ENCODE assay signal across 23 cellular contexts in genomic region chr1:10109372-10109771, GRCh38.
DNase-seq lines count a peak whose midpoint lies in the region; ATAC-seq, FAIRE-seq and TF ChIP-seq lines count a peak whose summit lies in the region.
"Had no signal": no experiment of that assay in that cellular context is flagged by ENCODE, and none has a peak within 500 bp of the region (broad histone marks: within the 10 kb centered on the region; RNA-seq: fewer than 3 reads in every experiment).

No MANE protein-coding gene starts in this region.

- no peak overlapping the region for H3K9ac ChIP-seq in rectal smooth muscle tissue (ENCODE audit: low read length)
- H3K9ac ChIP-seq: BLaER1 treated with 17β-estradiol and CSF1 and Interleukin-3, amounts not matched to agents 10 nM and 100 nM had no signal

- H3K27ac ChIP-seq in heart left ventricle (peak overlapping the region; percentile 15 to 93 (median 80)), esophagus squamous epithelium (peak overlapping the region; percentile 76 to 88 (median 82)), rectal smooth muscle tissue (ENCODE audit: low read depth, low read length) (peak overlapping the region; percentile 64)
- H3K27ac ChIP-seq: A549; BLaER1 treated with 17β-estradiol and CSF1 and Interleukin-3, amounts not matched to agents 10 nM and 100 nM; right lobe of liver; tibial nerve had no signal

- DNase-seq in heart left ventricle: no peak
- DNase-seq in left cardiac atrium: no peak
- DNase-seq in esophagus squamous epithelium (lab: John Stamatoyannopoulos, UW): no peak
- no peak for DNase-seq in activated gamma-delta T cell (lab: John Stamatoyannopoulos, UW)
- no peak for DNase-seq in D721Med (ENCODE audit: insufficient read length, low spot score)
- DNase-seq: activated CD4-positive, alpha-beta T cell treated with anti-CD3 and anti-CD28 coated beads for 48 hours; activated CD8-positive, alpha-beta memory T cell treated with anti-CD3 and anti-CD28 coated beads, Interleukin-2, amount 50 U/mL, for 48 hours; activated naive CD4-positive, alpha-beta T cell; DMS53; NCI-H1092 treated with DMSO at 0.1 percent for 48 hours; NCI-H69; right lobe of liver; SW 1271 had no signal

- H3K27me3 ChIP-seq in heart left ventricle: no peaks in the 10 kb centered on the region
- H3K27me3 ChIP-seq in esophagus squamous epithelium: no peaks in the 10 kb centered on the region
- no peaks in the 10 kb centered on the region for H3K27me3 ChIP-seq in rectal smooth muscle tissue (ENCODE audit: control insufficient read depth, insufficient read depth, low read length)
- H3K27me3 ChIP-seq: BLaER1 treated with 17β-estradiol and CSF1 and Interleukin-3, amounts not matched to agents 10 nM and 100 nM; right lobe of liver; tibial nerve had no signal

- ATAC-seq in heart left ventricle: no peak
- no peak for ATAC-seq in left cardiac atrium
- no peak for ATAC-seq in HG02970 (IDR thresholded peaks at IDR 0.05; ENCODE audit: low FRiP score, unreplicated experiment)
- ATAC-seq in HG02571 (IDR thresholded peaks at IDR 0.05; ENCODE audit: unreplicated experiment): no peak
- ATAC-seq: A549, right lobe of liver had no signal

- TF ChIP-seq CTCF in heart left ventricle (IDR thresholded peaks at IDR 0.05) (no peak), esophagus squamous epithelium (IDR thresholded peaks at IDR 0.05) (no peak), D721Med (IDR thresholded peaks at IDR 0.05; ENCODE audit: insufficient read depth, missing control alignments) (no peak)

- H3K4me1 ChIP-seq in heart left ventricle (peaks cover 0 to 33% (median 10%) of the 10 kb centered on the region in 12 donors), esophagus squamous epithelium (peaks cover 14 to 54% (median 25%) of the 10 kb centered on the region in 3 donors), rectal smooth muscle tissue (ENCODE audit: control insufficient read depth, insufficient read depth, low read length) (peaks cover 11% of the 10 kb centered on the region)
- H3K4me1 ChIP-seq: right lobe of liver had no signal

- TF ChIP-seq POLR2A in heart left ventricle (IDR thresholded peaks at IDR 0.05) (no peak), esophagus squamous epithelium (IDR thresholded peaks at IDR 0.05) (no peak)

- WGBS in heart left ventricle, 4 donors: 70 to 77% (median 76%) methylated on average over 7 of the region's 7 CpGs
- WGBS in esophagus squamous epithelium, 2 donors: 47 to 55% methylated on average over 7 of the region's 7 CpGs

- H3K4me3 ChIP-seq in heart left ventricle (no peak overlapping the region), esophagus squamous epithelium (no peak overlapping the region), rectal smooth muscle tissue (ENCODE audit: low read length) (no peak overlapping the region)
- H3K4me3 ChIP-seq: A549; BLaER1 treated with 17β-estradiol and CSF1 and Interleukin-3, amounts not matched to agents 10 nM and 100 nM; right lobe of liver; tibial nerve had no signal

- intact Hi-C loops in heart left ventricle (cut with DNase I) (loop anchor here in 2 of 10 donors (2.0 to 10.0 kb wide), 4 partner anchors 42 to 77 kb away; partner anchors contain the start of gene UBE4B (in 2 of the 2)), left cardiac atrium (cut with DNase I) (no loop called here), esophagus squamous epithelium (cut with DNase I) (no loop called here)

- H3K36me3 ChIP-seq in heart left ventricle (peaks cover 0 to 71% (median 55%) of the 10 kb centered on the region in 9 donors), esophagus squamous epithelium (peaks cover 6 to 70% (median 8%) of the 10 kb centered on the region in 3 donors), rectal smooth muscle tissue (ENCODE audit: control insufficient read depth, insufficient read depth, low read length) (peaks cover 16% of the 10 kb centered on the region)

- FAIRE-seq in D721Med (lab: Jason Lieb, UNC): no peak
- FAIRE-seq: A549, GM18507, H1, keratinocyte, TTC549 had no signal

- H3K9me3 ChIP-seq in heart left ventricle (no peaks in the 10 kb centered on the region), esophagus squamous epithelium (no peaks in the 10 kb centered on the region)
- H3K9me3 ChIP-seq: A549; BLaER1 treated with 17β-estradiol and CSF1 and Interleukin-3, amounts not matched to agents 10 nM and 100 nM; right lobe of liver; tibial nerve had no signal
